Comparison of ENCODE assay signal across 20 cellular contexts in genomic region chr2:23687214-23687613, GRCh38.
"Had no signal": no experiment of that assay in that cellular context is flagged by ENCODE, and none has a peak within 500 bp of the region (broad histone marks: within the 10 kb centered on the region; RNA-seq: fewer than 3 reads in every experiment).

No MANE protein-coding gene starts in this region.

- H3K27ac ChIP-seq: breast epithelium, SJCRH30 had no signal

- H3K4me3 ChIP-seq: breast epithelium, SJCRH30 had no signal

- ATAC-seq: activated CD8-positive, alpha-beta T cell treated with anti-CD3 and anti-CD28 coated beads, Interleukin-2, amount 10 ng/mL, durations not matched to agents 7 days and 5 days; WTC11 had no signal

- H3K4me1 ChIP-seq: breast epithelium, SJCRH30 had no signal

- H3K9ac ChIP-seq: SK-N-SH had no signal

- H3K27me3 ChIP-seq: breast epithelium, SJCRH30 had no signal

- H3K36me3 ChIP-seq: breast epithelium had no signal

- DNase-seq: activated CD4-positive, alpha-beta T cell treated with anti-CD3 and anti-CD28 coated beads for 48 hours; activated CD4-positive, alpha-beta T cell treated with anti-CD3 and anti-CD28 coated beads, Interleukin-2, amount 50 U/mL, for 4 hours; activated CD4-positive, CD25-positive, alpha-beta regulatory T cell treated with anti-CD3 and anti-CD28 coated beads, Interleukin-2, amount 50 U/mL, for 72 hours; activated CD8-positive, alpha-beta memory T cell treated with anti-CD3 and anti-CD28 coated beads, Interleukin-2, amount 50 U/mL, for 48 hours; activated CD8-positive, alpha-beta T cell treated with anti-CD3 and anti-CD28 coated beads, Interleukin-2, amount 10 ng/mL, durations not matched to agents 7 days and 5 days; activated naive CD4-positive, alpha-beta T cell treated with anti-CD3 and anti-CD28 coated beads, Interleukin-2, amount 50 U/mL, for 16 hours; activated T-cell treated with anti-CD3 and anti-CD28 coated beads, Interleukin-2, amount 50 U/mL, for 1 hour; KG1; NCI-H1048; NCI-H146; NCI-H187 treated with DMSO at 0.1 percent for 48 hours; NCI-H2081 treated with DMSO at 0.1 percent for 48 hours; NCI-H2227 treated with DMSO at 0.1 percent for 48 hours; NCI-H446 treated with DMSO at 0.1 percent for 48 hours; NCI-H524 treated with DMSO at 0.1 percent for 48 hours; NCI-H774; SJCRH30; SK-N-SH had no signal

- H3K9me3 ChIP-seq: breast epithelium, SJCRH30, SK-N-SH had no signal

- H3K4me2 ChIP-seq: SK-N-SH had no signal
